ENCODE assay signal across 33 cellular contexts in genomic region chr4:117800636-117801035, GRCh38.
"Had no signal": no experiment of that assay in that cellular context is flagged by ENCODE, and none has a peak within 500 bp of the region (broad histone marks: within the 10 kb centered on the region; RNA-seq: fewer than 3 reads in every experiment).

No MANE protein-coding gene starts in this region.

- H3K4me3 ChIP-seq: MG63 had no signal

- H3K27ac ChIP-seq: KMS-11 had no signal

- H3K36me3 ChIP-seq: MG63 had no signal

- H3K9me3 ChIP-seq: MG63 had no signal

- H3K27me3 ChIP-seq: MG63 had no signal

- H3K9ac ChIP-seq: KMS-11 had no signal

- DNase-seq: Karpas-422, Kasumi-1, KG1, MG63, MM.1S, MV-4-11, NCI-H1048, NCI-H1092, NCI-H1092 treated with DMSO at 0.1 percent for 48 hours, NCI-H1105, NCI-H1105 treated with DMSO at 0.1 percent for 48 hours, NCI-H1417 treated with DMSO at 0.1 percent for 48 hours, NCI-H1436, NCI-H1436 treated with DMSO at 0.1 percent for 48 hours, NCI-H146, NCI-H1694, NCI-H1694 treated with DMSO at 0.1 percent for 48 hours, NCI-H187, NCI-H187 treated with DMSO at 0.1 percent for 48 hours, NCI-H1930, NCI-H2029, NCI-H2029 treated with DMSO at 0.1 percent for 48 hours, NCI-H2107, NCI-H2171, NCI-H2171 treated with DMSO at 0.1 percent for 48 hours, NCI-H2227 treated with DMSO at 0.1 percent for 48 hours, NCI-H226, NCI-H345, NCI-H446, NCI-H446 treated with DMSO at 0.1 percent for 48 hours, NCI-H510A, NCI-H510A treated with DMSO at 0.1 percent for 48 hours had no signal

- H3K4me2 ChIP-seq: KMS-11 had no signal
